Comparison of ENCODE assay signal across 11 cellular contexts in genomic region chr6:31899215-31899614, GRCh38. TPM values are rescaled to one million over a fixed set of nuclear protein-coding genes. Genes with fewer than 3 reads are reported as not detected.
DNase-seq lines count a peak whose midpoint lies in the region; ATAC-seq and TF ChIP-seq lines count a peak whose summit lies in the region.
"Had no signal": no experiment of that assay in that cellular context is flagged by ENCODE, and none has a peak within 500 bp of the region (broad histone marks: within the 10 kb centered on the region; RNA-seq: fewer than 3 reads in every experiment).

No MANE protein-coding gene starts in this region.

- no peak overlapping the region for H2AFZ ChIP-seq in OCI-LY7 (ENCODE audit: low read length)

- H3K4me3 Mint-ChIP-seq in chondrocyte (ENCODE audit: unreplicated experiment), result no peak overlapping the region
- peak overlapping the region; percentile 60 to 86 for H3K4me3 Mint-ChIP-seq in stimulated activated naive CD8-positive, alpha-beta T cell treated with anti-CD3 and anti-CD28 coated beads, Interleukin-15, amount 100 ng/mL, for 72 hours

- no TSS peak for BruUV-seq in OCI-LY7 (replicated peaks; lab: Mats Ljungman, UMichigan)

- H3K4me1 ChIP-seq in cardiac muscle cell (ENCODE audit: low read depth), result peaks cover 21% of the 10 kb centered on the region
- H3K4me1 ChIP-seq in OCI-LY7 (ENCODE audit: insufficient read depth, low read length, poor library complexity, severe bottlenecking), result peaks cover 40% of the 10 kb centered on the region

- H3K27me3 ChIP-seq in cardiac muscle cell, result no peaks in the 10 kb centered on the region
- H3K27me3 ChIP-seq: BE2C had no signal

- H4K20me1 ChIP-seq in OCI-LY7 (ENCODE audit: insufficient read depth, low read length), result no peaks in the 10 kb centered on the region

- H3K36me3 ChIP-seq in cardiac muscle cell (peaks cover 15% of the 10 kb centered on the region), OCI-LY7 (ENCODE audit: insufficient read depth, low read length) (peaks cover 20% of the 10 kb centered on the region)

- POLR2A ChIA-PET in OCI-LY7 (lab: Charles Lee), result interaction anchor here (2.0 kb wide), 1 partner anchor 36 kb away, joined by 8 read pairs; the partner anchor contains the start of gene NEU1

- H3K4me3 ChIP-seq in cardiac muscle cell (no peak overlapping the region), OCI-LY7 (ENCODE audit: low read depth, low read length, poor library complexity, severe bottlenecking) (peak overlapping the region; percentile 79)

- TF ChIP-seq CTCF in cardiac muscle cell (IDR thresholded peaks at IDR 0.05; ENCODE audit: low read depth, low read length) (no peak), OCI-LY7 (conservative IDR thresholded peaks at IDR 0.05; ENCODE audit: low read length) (no peak), chondrocyte (IDR thresholded peaks at IDR 0.05) (no peak)

- H3K4me1 Mint-ChIP-seq in chondrocyte (ENCODE audit: low read depth), result peaks cover 34% of the 10 kb centered on the region
- H3K4me1 Mint-ChIP-seq in stimulated activated naive CD8-positive, alpha-beta T cell treated with anti-CD3 and anti-CD28 coated beads, Interleukin-15, amount 100 ng/mL, for 72 hours, result peaks cover 56% of the 10 kb centered on the region

- H3K79me2 ChIP-seq in OCI-LY7 (ENCODE audit: insufficient read depth, low read depth, low read length), result peaks cover 12% of the 10 kb centered on the region; the same call in 1 of the 2 replicates

- H3K4me2 ChIP-seq in OCI-LY7 (ENCODE audit: low read length), result peak overlapping the region; percentile 88

- ATAC-seq in Right ventricle myocardium superior (ENCODE audit: poor library complexity), result no peak
- no peak for ATAC-seq in stimulated activated naive CD8-positive, alpha-beta T cell treated with anti-CD3 and anti-CD28 coated beads, Interleukin-15, amount 100 ng/mL, for 72 hours

- H3K9me3 Mint-ChIP-seq in chondrocyte (ENCODE audit: low read depth), result no peaks in the 10 kb centered on the region
- no peaks in the 10 kb centered on the region for H3K9me3 Mint-ChIP-seq in stimulated activated naive CD8-positive, alpha-beta T cell treated with anti-CD3 and anti-CD28 coated beads, Interleukin-15, amount 100 ng/mL, for 72 hours

- CTCF ChIA-PET in OCI-LY7 (lab: Charles Lee; ENCODE audit: unreplicated experiment), result interaction anchor here (1.3 kb wide), 1 partner anchor 10 kb away, joined by 4 read pairs; no protein-coding TSS in a partner anchor

- no peaks in the 10 kb centered on the region for H3K27me3 Mint-ChIP-seq in chondrocyte (ENCODE audit: low read depth)
- H3K27me3 Mint-ChIP-seq in stimulated activated naive CD8-positive, alpha-beta T cell treated with anti-CD3 and anti-CD28 coated beads, Interleukin-15, amount 100 ng/mL, for 72 hours, result no peaks in the 10 kb centered on the region

- H3K36me3 Mint-ChIP-seq in chondrocyte (ENCODE audit: low read depth), result peaks cover 1% of the 10 kb centered on the region

- DNase-seq in cardiac muscle cell (ENCODE audit: low read depth in 1 of 2, low spot score in 1 of 2) (no peak), Right ventricle myocardium superior (no peak), OCI-LY7 (ENCODE audit: low spot score) (no peak), chondrocyte (ENCODE audit: low spot score) (no peak), kidney tubule cell (ENCODE audit: low spot score) (no peak), NCI-H1436 treated with DMSO at 0.1 percent for 48 hours (lab: John Stamatoyannopoulos, UW) (no peak), anterior cingulate cortex (lab: John Stamatoyannopoulos, UW) (no peak)
- no peak for DNase-seq in stimulated activated naive CD8-positive, alpha-beta T cell treated with anti-CD3 and anti-CD28 coated beads, Interleukin-15, amount 100 ng/mL, for 72 hours
- DNase-seq: activated effector memory CD4-positive, alpha-beta T cell treated with anti-CD3 and anti-CD28 coated beads, Interleukin-2, amount 50 U/mL, for 16 hours; BE2C; NCI-H187 had no signal

- intact Hi-C loops in Right ventricle myocardium superior (cut with DNase I), result no loop called here
- intact Hi-C loops in OCI-LY7 (cut with micrococcal nuclease; ENCODE audit: unreplicated experiment), result loop anchor here (10.0 kb wide), 1 partner anchor 214 kb away; the partner anchor contains the start of gene LY6G5C

- H3K9me2 ChIP-seq in OCI-LY7 (ENCODE audit: insufficient read depth, low read length), result no peaks in the 10 kb centered on the region

- H3K27ac Mint-ChIP-seq in chondrocyte (ENCODE audit: unreplicated experiment), result peak overlapping the region; percentile 63
- peak overlapping the region in 1 of 2 donors; percentile 69 for H3K27ac Mint-ChIP-seq in stimulated activated naive CD8-positive, alpha-beta T cell treated with anti-CD3 and anti-CD28 coated beads, Interleukin-15, amount 100 ng/mL, for 72 hours

- H3K27ac ChIP-seq in cardiac muscle cell (peak overlapping the region; percentile 64), OCI-LY7 (ENCODE audit: low read depth, low read length, poor library complexity, severe bottlenecking) (no peak overlapping the region)

- H3K9me3 ChIP-seq in cardiac muscle cell (ENCODE audit: low read depth) (no peaks in the 10 kb centered on the region), OCI-LY7 (ENCODE audit: low read length) (no peaks in the 10 kb centered on the region)
- H3K9me3 ChIP-seq: BE2C had no signal

RNA-seq across cellular contexts. Expression of gene EHMT2, which starts 1.7 kb away (rescaled TPM):
- total RNA-seq in cardiac muscle cell (98.3 and 120 TPM in 2 replicates), Right ventricle myocardium superior (15.5 TPM), OCI-LY7 (2022) (70.4 and 76.8 TPM in 2 replicates), chondrocyte (37.7 to 53.0 TPM (median 40.0 TPM) in 3 replicates)
- polyA plus RNA-seq in cardiac muscle cell, result 89.6 and 115 TPM in 2 replicates
- 49.5 and 55.1 TPM in 2 replicates for total RNA-seq in OCI-LY7 (2014; rRNA removed; shearing (Covaris generic))

RNA-seq across cellular contexts. Expression of gene ZBTB12, which starts 2.7 kb away (rescaled TPM):
- 20.1 and 32.0 TPM in 2 replicates for total RNA-seq in cardiac muscle cell
- polyA plus RNA-seq in cardiac muscle cell, result 0.62 TPM in 1 of 2 replicates, not detected in the other
- total RNA-seq in Right ventricle myocardium superior, result 3.1 TPM
- total RNA-seq in OCI-LY7 (2014; rRNA removed; shearing (Covaris generic)), result 12.8 and 17.6 TPM in 2 replicates
- 20.2 and 21.0 TPM in 2 replicates for total RNA-seq in OCI-LY7 (2022)
- total RNA-seq in chondrocyte, result 6.3 to 7.6 TPM (median 6.7 TPM) in 3 replicates

RNA-seq across cellular contexts. Expression of gene SLC44A4, which starts 20.4 kb away (rescaled TPM):
- total RNA-seq in cardiac muscle cell (not detected in 2 replicates), Right ventricle myocardium superior (not detected), OCI-LY7 (2022) (not detected in 2 replicates), chondrocyte (not detected in 3 replicates)
- 0.60 TPM in 1 of 2 replicates, not detected in the other for polyA plus RNA-seq in cardiac muscle cell
- not detected in 2 replicates for total RNA-seq in OCI-LY7 (2014; rRNA removed; shearing (Covaris generic))

RNA-seq across cellular contexts. Expression of gene C2, which starts 28.3 kb away (rescaled TPM):
- total RNA-seq in cardiac muscle cell (1.9 TPM in 2 replicates), Right ventricle myocardium superior (7.6 TPM), OCI-LY7 (2022) (4.4 and 8.7 TPM in 2 replicates), chondrocyte (0.52 to 1.5 TPM (median 0.56 TPM) in 3 replicates)
- polyA plus RNA-seq in cardiac muscle cell, result 0.48 and 1.5 TPM in 2 replicates
- 3.1 and 3.4 TPM in 2 replicates for total RNA-seq in OCI-LY7 (2014; rRNA removed; shearing (Covaris generic))

RNA-seq across cellular contexts. Expression of gene NEU1, which starts 36.6 kb away (rescaled TPM):
- 26.6 and 34.9 TPM in 2 replicates for total RNA-seq in cardiac muscle cell
- 27.3 and 27.6 TPM in 2 replicates for polyA plus RNA-seq in cardiac muscle cell
- 24.1 TPM for total RNA-seq in Right ventricle myocardium superior
- total RNA-seq in OCI-LY7 (2014; rRNA removed; shearing (Covaris generic)), result 5.5 and 7.0 TPM in 2 replicates
- total RNA-seq in OCI-LY7 (2022), result 10.6 and 13.4 TPM in 2 replicates
- total RNA-seq in chondrocyte, result 63.8 to 67.5 TPM (median 64.2 TPM) in 3 replicates
